Comparison of ENCODE assay signal across 9 cellular contexts in the genomic region with DNA sequence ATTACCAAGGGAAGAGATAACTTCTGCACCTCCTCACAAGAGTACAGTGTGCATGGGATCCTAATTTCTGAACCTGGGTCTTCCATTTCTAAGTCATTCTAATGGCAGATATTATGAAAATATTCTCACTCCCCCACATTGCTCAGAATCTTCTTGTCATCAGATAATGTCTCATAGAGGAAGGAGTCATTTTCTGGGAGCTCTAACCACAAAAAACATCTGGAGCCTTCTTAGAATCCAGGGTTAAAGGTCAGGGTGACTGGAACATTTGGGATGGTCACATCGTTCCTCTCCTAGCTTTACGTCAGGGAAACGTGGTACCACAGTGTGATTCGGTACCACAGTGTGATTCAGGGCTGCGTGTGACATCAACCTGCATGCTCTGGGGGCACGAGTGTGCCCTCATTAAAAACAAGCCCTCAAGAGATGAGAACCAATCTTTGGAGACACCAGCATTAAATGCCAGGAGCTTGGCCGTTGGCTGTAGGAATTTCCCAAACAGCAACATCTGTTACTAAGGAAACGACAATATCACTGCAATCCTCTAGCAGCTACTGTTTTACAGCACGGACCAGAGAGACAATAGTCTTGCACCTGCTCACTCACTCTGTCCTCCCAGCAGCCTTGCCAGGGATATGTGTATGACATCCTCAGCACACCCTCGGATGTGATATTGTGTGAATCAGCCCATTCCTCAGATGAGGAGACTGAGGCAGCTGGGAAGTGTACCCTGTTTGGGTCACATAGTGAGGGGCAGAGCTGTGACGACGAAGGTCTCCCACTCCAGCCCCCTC.
DNase-seq lines count a peak whose midpoint lies in the region; ATAC-seq and TF ChIP-seq lines count a peak whose summit lies in the region.
"Had no signal": no experiment of that assay in that cellular context is flagged by ENCODE, and none has a peak within 500 bp of the region (broad histone marks: within the 10 kb centered on the region; RNA-seq: fewer than 3 reads in every experiment).

No MANE protein-coding gene starts in this region.

- H3K36me3 ChIP-seq in GM23338 (ENCODE audit: insufficient read depth) (no peaks in the 10 kb centered on the region), gastrocnemius medialis (no peaks in the 10 kb centered on the region), PC-3 (ENCODE audit: low read depth, low read length) (no peaks in the 10 kb centered on the region)

- peaks cover 3% of the 10 kb centered on the region; the same call in 1 of the 3 replicates for H3K36me3 Mint-ChIP-seq in GM23338 (ENCODE audit: low read depth)

- H3K4me1 ChIP-seq in GM23338 (ENCODE audit: insufficient read depth) (peaks cover 7% of the 10 kb centered on the region), gastrocnemius medialis (peaks cover 13 to 51% of the 10 kb centered on the region in 2 donors), PC-3 (ENCODE audit: insufficient read depth, low read length) (peaks cover 15% of the 10 kb centered on the region)

- BruUV-seq in PC-3 (replicated peaks; lab: Mats Ljungman, UMichigan), result no TSS peak

- no peak overlapping the region for H3K9ac ChIP-seq in PC-3 (ENCODE audit: low read length)

- no peak overlapping the region for H3K4me3 ChIP-seq in GM23338
- H3K4me3 ChIP-seq in fibroblast of the aortic adventitia (ENCODE audit: low read depth, low read length), result no peak overlapping the region
- no peak overlapping the region for H3K4me3 ChIP-seq in gastrocnemius medialis
- no peak overlapping the region for H3K4me3 ChIP-seq in PC-3 (ENCODE audit: low read length)

- no peaks in the 10 kb centered on the region for H3K27me3 ChIP-seq in GM23338 (ENCODE audit: insufficient read depth)
- no peaks in the 10 kb centered on the region for H3K27me3 ChIP-seq in gastrocnemius medialis
- no peaks in the 10 kb centered on the region for H3K27me3 ChIP-seq in PC-3 (ENCODE audit: low read length)

- ATAC-seq in GM23338 (no peak), gastrocnemius medialis (peak; percentile 9 to 15), PC-3 (no peak), GM18511 (IDR thresholded peaks at IDR 0.05; ENCODE audit: unreplicated experiment) (no peak), HG03139 (IDR thresholded peaks at IDR 0.05; ENCODE audit: unreplicated experiment) (no peak)
- ATAC-seq: Panc1 had no signal

- DNase-seq in GM23338 (ENCODE audit: low spot score) (no peak), RWPE1 (ENCODE audit: low spot score) (no peak), fibroblast of the aortic adventitia (ENCODE audit: low read depth) (peak; percentile 50), gastrocnemius medialis (no peak), PC-3 (no peak), NCI-H1694 treated with DMSO at 0.1 percent for 48 hours (lab: John Stamatoyannopoulos, UW) (no peak)

- in situ Hi-C loops in gastrocnemius medialis (cut with MboI; ENCODE audit: low sequenced_read_pairs in 4 of 4), result loop anchor here in 1 of 4 donors (25.0 kb wide), 1 partner anchor 108 kb away; no protein-coding TSS in a partner anchor

- no peak overlapping the region for H3K4me2 ChIP-seq in GM23338
- H3K4me2 ChIP-seq in PC-3 (ENCODE audit: low read length), result no peak overlapping the region

- POLR2A ChIA-PET in RWPE1 (lab: Yijun Ruan, JAX; ENCODE audit: low non-redundant PET), result no interaction called here
- POLR2A ChIA-PET in PC-3 (lab: Charles Lee; ENCODE audit: unreplicated experiment), result interaction anchor here (0.6 kb wide), 1 partner anchor 81 kb away, joined by 3 read pairs; no protein-coding TSS in a partner anchor

- H3K9me2 ChIP-seq in GM23338 (ENCODE audit: insufficient read depth) (peaks cover 7% of the 10 kb centered on the region; the same call in 1 of the 2 replicates), PC-3 (replicated peaks; ENCODE audit: low read length) (no peaks in the 10 kb centered on the region)

- CTCF ChIA-PET in RWPE1 (lab: Yijun Ruan, JAX) (no interaction called here), PC-3 (lab: Charles Lee) (no interaction called here)

- no peaks in the 10 kb centered on the region for H3K79me2 ChIP-seq in GM23338 (replicated peaks; ENCODE audit: insufficient read depth)
- H3K79me2 ChIP-seq in PC-3 (ENCODE audit: low read length), result no peaks in the 10 kb centered on the region

- no peak for TF ChIP-seq CTCF in GM23338 (conservative IDR thresholded peaks at IDR 0.05; ENCODE audit: low read depth in 2 of 2)
- TF ChIP-seq CTCF in RWPE1 (conservative IDR thresholded peaks at IDR 0.05; ENCODE audit: low read depth), result no peak
- TF ChIP-seq CTCF in fibroblast of the aortic adventitia (IDR thresholded peaks at IDR 0.05; ENCODE audit: insufficient read depth, low read length), result no peak
- no peak for TF ChIP-seq CTCF in gastrocnemius medialis (IDR thresholded peaks at IDR 0.05 in 4 of 5, conservative IDR thresholded peaks at IDR 0.05 in 1 of 5)
- TF ChIP-seq CTCF in PC-3 (conservative IDR thresholded peaks at IDR 0.05; ENCODE audit: low read depth, low read length), result no peak

- no peak for TF ChIP-seq POLR2A in gastrocnemius medialis (IDR thresholded peaks at IDR 0.05)

- H4K20me1 ChIP-seq in GM23338 (replicated peaks; ENCODE audit: insufficient read depth), result no peaks in the 10 kb centered on the region
- no peaks in the 10 kb centered on the region for H4K20me1 ChIP-seq in PC-3 (ENCODE audit: low read length)

- no peak overlapping the region for H3K4me3 Mint-ChIP-seq in GM23338

- no peak overlapping the region for H2AFZ ChIP-seq in GM23338
- no peak overlapping the region for H2AFZ ChIP-seq in PC-3 (ENCODE audit: low read length)

- peaks cover 22% of the 10 kb centered on the region for H3K4me1 Mint-ChIP-seq in GM23338

- intact Hi-C loops in gastrocnemius medialis (cut with DNase I; ENCODE audit: low total_unique reads) (no loop called here), PC-3 (cut with micrococcal nuclease) (no loop called here)

- H3K27ac ChIP-seq in GM23338 (ENCODE audit: low read depth) (0 out of 2 replicates have a peak overlapping the region, but pooled peaks have one; percentile 26), RWPE1 (peak overlapping the region; percentile 74), gastrocnemius medialis (peak overlapping the region; percentile 60 to 80 (median 74)), PC-3 (ENCODE audit: low read length) (no peak overlapping the region)

- peaks cover 15% of the 10 kb centered on the region for H3K27me3 Mint-ChIP-seq in GM23338 (ENCODE audit: insufficient read depth, low read depth, poor library complexity)

- H3K9me3 ChIP-seq in gastrocnemius medialis (no peaks in the 10 kb centered on the region), PC-3 (ENCODE audit: low read length) (no peaks in the 10 kb centered on the region)

- no peak overlapping the region for H3K27ac Mint-ChIP-seq in GM23338

- H3K9me3 Mint-ChIP-seq in GM23338, result no peaks in the 10 kb centered on the region

- H3F3A ChIP-seq in GM23338 (replicated peaks; ENCODE audit: low read depth) (no peaks in the 10 kb centered on the region), PC-3 (ENCODE audit: low read length, unreplicated experiment) (no peaks in the 10 kb centered on the region)

TF ChIP-seq in GM23338, 12 proteins besides CTCF, POLR2A, EP300 and RAD21 (continues in another document):
- TF ChIP-seq NANOG (IDR thresholded peaks at IDR 0.05; ENCODE audit: borderline replicate concordance) (no peak), ZNF114 (CRISPR knock-in tag; IDR thresholded peaks at IDR 0.05) (no peak), STAT1 (IDR thresholded peaks at IDR 0.05; ENCODE audit: unreplicated experiment) (no peak), EZH2 (IDR thresholded peaks at IDR 0.05; ENCODE audit: low read depth, unreplicated experiment) (no peak), CREB1 (CRISPR knock-in tag; IDR thresholded peaks at IDR 0.05; ENCODE audit: low read depth) (no peak), POLR2AphosphoS5 (IDR thresholded peaks at IDR 0.05; ENCODE audit: low read depth) (no peak), JUNB (IDR thresholded peaks at IDR 0.05; ENCODE audit: unreplicated experiment) (no peak), ZNF331 (CRISPR knock-in tag; IDR thresholded peaks at IDR 0.05; ENCODE audit: low read depth) (no peak)
- TF ChIP-seq, protein P1, sequence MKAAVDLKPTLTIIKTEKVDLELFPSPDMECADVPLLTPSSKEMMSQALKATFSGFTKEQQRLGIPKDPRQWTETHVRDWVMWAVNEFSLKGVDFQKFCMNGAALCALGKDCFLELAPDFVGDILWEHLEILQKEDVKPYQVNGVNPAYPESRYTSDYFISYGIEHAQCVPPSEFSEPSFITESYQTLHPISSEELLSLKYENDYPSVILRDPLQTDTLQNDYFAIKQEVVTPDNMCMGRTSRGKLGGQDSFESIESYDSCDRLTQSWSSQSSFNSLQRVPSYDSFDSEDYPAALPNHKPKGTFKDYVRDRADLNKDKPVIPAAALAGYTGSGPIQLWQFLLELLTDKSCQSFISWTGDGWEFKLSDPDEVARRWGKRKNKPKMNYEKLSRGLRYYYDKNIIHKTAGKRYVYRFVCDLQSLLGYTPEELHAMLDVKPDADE (IDR thresholded peaks at IDR 0.05), result no peak
- TF ChIP-seq, protein P2, sequence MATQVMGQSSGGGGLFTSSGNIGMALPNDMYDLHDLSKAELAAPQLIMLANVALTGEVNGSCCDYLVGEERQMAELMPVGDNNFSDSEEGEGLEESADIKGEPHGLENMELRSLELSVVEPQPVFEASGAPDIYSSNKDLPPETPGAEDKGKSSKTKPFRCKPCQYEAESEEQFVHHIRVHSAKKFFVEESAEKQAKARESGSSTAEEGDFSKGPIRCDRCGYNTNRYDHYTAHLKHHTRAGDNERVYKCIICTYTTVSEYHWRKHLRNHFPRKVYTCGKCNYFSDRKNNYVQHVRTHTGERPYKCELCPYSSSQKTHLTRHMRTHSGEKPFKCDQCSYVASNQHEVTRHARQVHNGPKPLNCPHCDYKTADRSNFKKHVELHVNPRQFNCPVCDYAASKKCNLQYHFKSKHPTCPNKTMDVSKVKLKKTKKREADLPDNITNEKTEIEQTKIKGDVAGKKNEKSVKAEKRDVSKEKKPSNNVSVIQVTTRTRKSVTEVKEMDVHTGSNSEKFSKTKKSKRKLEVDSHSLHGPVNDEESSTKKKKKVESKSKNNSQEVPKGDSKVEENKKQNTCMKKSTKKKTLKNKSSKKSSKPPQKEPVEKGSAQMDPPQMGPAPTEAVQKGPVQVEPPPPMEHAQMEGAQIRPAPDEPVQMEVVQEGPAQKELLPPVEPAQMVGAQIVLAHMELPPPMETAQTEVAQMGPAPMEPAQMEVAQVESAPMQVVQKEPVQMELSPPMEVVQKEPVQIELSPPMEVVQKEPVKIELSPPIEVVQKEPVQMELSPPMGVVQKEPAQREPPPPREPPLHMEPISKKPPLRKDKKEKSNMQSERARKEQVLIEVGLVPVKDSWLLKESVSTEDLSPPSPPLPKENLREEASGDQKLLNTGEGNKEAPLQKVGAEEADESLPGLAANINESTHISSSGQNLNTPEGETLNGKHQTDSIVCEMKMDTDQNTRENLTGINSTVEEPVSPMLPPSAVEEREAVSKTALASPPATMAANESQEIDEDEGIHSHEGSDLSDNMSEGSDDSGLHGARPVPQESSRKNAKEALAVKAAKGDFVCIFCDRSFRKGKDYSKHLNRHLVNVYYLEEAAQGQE (IDR thresholded peaks at IDR 0.05; ENCODE audit: unreplicated experiment), result no peak

Comparison
In these comparisons a context has a peak if more than half of its experiments do, and no peak if none do; other contexts are left out.
1. ATAC-seq: peak in gastrocnemius medialis (2 of 2); none in GM23338 (single experiment), PC-3 (single experiment), GM18511 (single experiment) and HG03139 (single experiment).